In genomic region chr4:122917731-122918130, GRCh38 we compare ENCODE assay signal across 14 cellular contexts. TPM values are rescaled to one million over a fixed set of nuclear protein-coding genes. Genes with fewer than 3 reads are reported as not detected.
A peak's percentile ranks its signal among the peaks of the same experiment; 100 is the strongest.
DNase-seq lines count a peak whose midpoint lies in the region; ATAC-seq and TF ChIP-seq lines count a peak whose summit lies in the region.
"Had no signal": no experiment of that assay in that cellular context is flagged by ENCODE, and none has a peak within 500 bp of the region (broad histone marks: within the 10 kb centered on the region; RNA-seq: fewer than 3 reads in every experiment).

No MANE protein-coding gene starts in this region.

- H3K79me2 ChIP-seq in PC-3 (ENCODE audit: low read length) (peaks cover 17% of the 10 kb centered on the region), osteoblast (ENCODE audit: insufficient read depth, low read length) (peaks cover 28% of the 10 kb centered on the region)

- ATAC-seq in PC-3 (no peak), GM21367 (IDR thresholded peaks at IDR 0.05; ENCODE audit: unreplicated experiment) (no peak), esophagus mucosa (no peak)

- H3K4me1 ChIP-seq in PC-3 (ENCODE audit: insufficient read depth, low read length), result peaks cover 24% of the 10 kb centered on the region
- H3K4me1 ChIP-seq in osteoblast (ENCODE audit: insufficient read depth, low read length), result peaks cover 34% of the 10 kb centered on the region

- no TSS peak for BruUV-seq in PC-3 (replicated peaks; lab: Mats Ljungman, UMichigan)

- H3K27me3 ChIP-seq in PC-3 (ENCODE audit: low read length) (no peaks in the 10 kb centered on the region), osteoblast (ENCODE audit: insufficient read depth, low read length) (no peaks in the 10 kb centered on the region)
- H3K27me3 ChIP-seq: SJCRH30 had no signal

- no peak overlapping the region for H3K4me3 ChIP-seq in PC-3 (ENCODE audit: low read length)
- no peak overlapping the region for H3K4me3 ChIP-seq in osteoblast (ENCODE audit: insufficient read depth, low read length)
- H3K4me3 ChIP-seq: SJCRH30 had no signal

- TF ChIP-seq CTCF in PC-3 (conservative IDR thresholded peaks at IDR 0.05; ENCODE audit: low read depth, low read length) (no peak), osteoblast (IDR thresholded peaks at IDR 0.05; ENCODE audit: extremely low read depth, low read depth, low read length) (no peak)

- POLR2A ChIA-PET in PC-3 (lab: Charles Lee; ENCODE audit: unreplicated experiment), result no interaction called here

- H4K20me1 ChIP-seq in PC-3 (ENCODE audit: low read length) (no peaks in the 10 kb centered on the region), osteoblast (ENCODE audit: insufficient read depth, low read length) (no peaks in the 10 kb centered on the region)

- H3K27ac ChIP-seq in PC-3 (ENCODE audit: low read length), result no peak overlapping the region
- peak overlapping the region; percentile 44 for H3K27ac ChIP-seq in osteoblast (ENCODE audit: low read depth, low read length)
- H3K27ac ChIP-seq: C4-2B, SJCRH30 had no signal

- DNase-seq in ELR (ENCODE audit: low read depth) (peak; percentile 63), PC-3 (peak; percentile 15), dermis microvascular lymphatic vessel endothelial cell (ENCODE audit: low read depth in 2 of 2) (peak; percentile 87), osteoblast (ENCODE audit: insufficient read length, low spot score, missing footprints) (peak; percentile 72), OCI-M2 (lab: John Stamatoyannopoulos, UW; ENCODE audit: unreplicated experiment) (no peak)
- DNase-seq: DMS 273 treated with DMSO at 0.1 percent for 48 hours, NCI-H1417 treated with DMSO at 0.1 percent for 48 hours, NCI-H1930, NCI-H69, OCI-M1, SJCRH30 had no signal

- H3K4me2 ChIP-seq in PC-3 (ENCODE audit: low read length) (no peak overlapping the region), osteoblast (ENCODE audit: insufficient read depth, low read length) (no peak overlapping the region)

- H3K9me2 ChIP-seq in PC-3 (replicated peaks; ENCODE audit: low read length), result no peaks in the 10 kb centered on the region

- H3K9ac ChIP-seq in PC-3 (ENCODE audit: low read length), result no peak overlapping the region

- CTCF ChIA-PET in PC-3 (lab: Charles Lee), result no interaction called here

- H3K36me3 ChIP-seq in PC-3 (ENCODE audit: low read depth, low read length) (no peaks in the 10 kb centered on the region), osteoblast (ENCODE audit: insufficient read depth, low read length) (no peaks in the 10 kb centered on the region)

- intact Hi-C loops in PC-3 (cut with micrococcal nuclease), result no loop called here

- H3K9me3 ChIP-seq in PC-3 (ENCODE audit: low read length) (no peaks in the 10 kb centered on the region), osteoblast (ENCODE audit: low read depth, low read length) (no peaks in the 10 kb centered on the region)
- H3K9me3 ChIP-seq: SJCRH30 had no signal

- no peaks in the 10 kb centered on the region for H3F3A ChIP-seq in PC-3 (ENCODE audit: low read length, unreplicated experiment)

- H2AFZ ChIP-seq in PC-3 (ENCODE audit: low read length) (no peak overlapping the region), osteoblast (ENCODE audit: low read length) (no peak overlapping the region)

RNA-seq across cellular contexts. Expression of gene NUDT6, which starts 4.7 kb away (rescaled TPM):
- total RNA-seq in PC-3 (2014; rRNA removed) (6.9 and 7.5 TPM in 2 replicates), dermis microvascular lymphatic vessel endothelial cell (4.6 and 4.9 TPM in 2 replicates), osteoblast (6.2 and 7.4 TPM in 2 replicates), esophagus mucosa (3.9 TPM)
